ENCODE assay signal across 12 cellular contexts in the genomic region with DNA sequence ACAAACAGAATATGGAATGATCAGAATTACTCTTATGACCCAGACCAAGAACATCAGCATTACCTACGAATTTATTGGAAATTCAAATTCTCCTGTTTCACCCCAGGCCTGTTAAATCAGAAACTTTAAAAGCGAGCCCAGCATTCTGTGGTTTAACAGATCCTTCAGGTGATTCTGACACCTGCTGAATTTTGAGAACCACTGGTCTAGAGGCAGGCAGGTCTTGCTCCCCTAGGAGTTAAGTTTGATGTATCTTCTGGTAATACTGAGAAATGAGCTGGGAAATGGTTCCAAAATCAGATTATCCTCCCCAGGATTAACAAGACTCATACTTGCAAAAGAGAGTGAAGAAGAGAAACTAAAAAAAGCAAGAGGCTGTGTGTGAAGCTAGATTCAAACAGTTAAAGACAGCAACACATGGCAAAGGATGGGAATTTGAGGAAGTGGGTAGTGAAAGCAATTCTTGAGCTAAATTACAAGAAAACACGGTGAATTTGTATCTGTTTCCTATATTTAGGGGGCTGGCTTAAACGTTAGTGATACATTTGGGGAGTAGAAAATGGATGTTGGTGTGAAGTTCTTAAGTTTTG.
DNase-seq lines count a peak whose midpoint lies in the region; ATAC-seq and TF ChIP-seq lines count a peak whose summit lies in the region.
"Had no signal": no experiment of that assay in that cellular context is flagged by ENCODE, and none has a peak within 500 bp of the region (broad histone marks: within the 10 kb centered on the region; RNA-seq: fewer than 3 reads in every experiment).

No MANE protein-coding gene starts in this region.

- H3K4me2 ChIP-seq in BLaER1 (peak overlapping the region; percentile 62), Loucy (ENCODE audit: low read depth, low read length, poor library complexity, severe bottlenecking) (peak overlapping the region; percentile 14)

- 0 out of 2 replicates have a peak, but pooled peaks cover 4% of the 10 kb centered on the region for H3K9me3 ChIP-seq in BLaER1
- no peaks in the 10 kb centered on the region for H3K9me3 ChIP-seq in Loucy (ENCODE audit: insufficient read depth, low read depth, low read length)
- H3K9me3 ChIP-seq: right lobe of liver had no signal

- CTCF ChIA-PET in activated CD8-positive, alpha-beta T cell treated with anti-CD3 and anti-CD28 coated beads for 36 hours (lab: Charles Lee) = interaction anchor here (0.9 to 1.6 kb wide), 3 partner anchors 16 to 93 kb away, joined by 3 to 5 read pairs (median 4); no protein-coding TSS in a partner anchor

- no peaks in the 10 kb centered on the region; the same call in 1 of the 2 replicates for H3K79me2 ChIP-seq in Loucy (ENCODE audit: insufficient read depth, low read length)

- no peaks in the 10 kb centered on the region for H3F3A ChIP-seq in Loucy (ENCODE audit: low read depth)

- H3K4me1 Mint-ChIP-seq in activated CD8-positive, alpha-beta T cell treated with anti-CD3 and anti-CD28 coated beads for 36 hours (ENCODE audit: low read depth) = peaks cover 40% of the 10 kb centered on the region

- H3K9ac ChIP-seq in BLaER1 (no peak overlapping the region), Loucy (ENCODE audit: low read depth, low read length, poor library complexity, severe bottlenecking) (no peak overlapping the region)

- H3K9me2 ChIP-seq in Loucy (replicated peaks; ENCODE audit: low read depth, low read length) = no peaks in the 10 kb centered on the region

- H3K4me1 ChIP-seq in BLaER1 = peaks cover 36% of the 10 kb centered on the region
- H3K4me1 ChIP-seq in Loucy (ENCODE audit: insufficient read depth, low read length, poor library complexity, severe bottlenecking) = peaks cover 20% of the 10 kb centered on the region

- H3K4me3 ChIP-seq in BLaER1 (no peak overlapping the region), Loucy (ENCODE audit: low read length, poor library complexity, severe bottlenecking) (no peak overlapping the region)
- H3K4me3 ChIP-seq: right lobe of liver had no signal

- H3K36me3 ChIP-seq in BLaER1 = peaks cover 18% of the 10 kb centered on the region
- H3K36me3 ChIP-seq in Loucy (ENCODE audit: insufficient read depth, low read length) = peaks cover 24% of the 10 kb centered on the region; the same call in 1 of the 2 replicates

- no peaks in the 10 kb centered on the region for H3K27me3 Mint-ChIP-seq in activated CD8-positive, alpha-beta T cell treated with anti-CD3 and anti-CD28 coated beads for 36 hours
- H3K27me3 Mint-ChIP-seq: CD4-positive, alpha-beta memory T cell had no signal

- POLR2A ChIA-PET in activated CD8-positive, alpha-beta T cell treated with anti-CD3 and anti-CD28 coated beads for 36 hours (lab: Charles Lee) = interaction anchor here (1.9 kb wide), 1 partner anchor 12 kb away, joined by 4 read pairs; no protein-coding TSS in a partner anchor

- H3K27ac Mint-ChIP-seq in activated CD8-positive, alpha-beta T cell treated with anti-CD3 and anti-CD28 coated beads for 36 hours = no peak overlapping the region

- H3K27me3 ChIP-seq in BLaER1 (no peaks in the 10 kb centered on the region), Loucy (ENCODE audit: insufficient read depth, low read length, poor library complexity, severe bottlenecking) (no peaks in the 10 kb centered on the region)
- H3K27me3 ChIP-seq: right lobe of liver had no signal

- DNase-seq in epithelial cell of prostate (ENCODE audit: low read depth, low spot score) = no peak
- no peak for DNase-seq in posterior vena cava (ENCODE audit: low spot score)
- DNase-seq in activated CD8-positive, alpha-beta T cell treated with anti-CD3 and anti-CD28 coated beads for 36 hours = no peak
- DNase-seq: aorta, NCI-H2029, right lobe of liver had no signal

- H4K20me1 ChIP-seq in BLaER1 (0 out of 2 replicates have a peak, but pooled peaks cover under 1% of the 10 kb centered on the region), Loucy (ENCODE audit: insufficient read depth, low read length, poor library complexity, severe bottlenecking) (no peaks in the 10 kb centered on the region)

- peaks cover 2% of the 10 kb centered on the region for H3K9me3 Mint-ChIP-seq in activated CD8-positive, alpha-beta T cell treated with anti-CD3 and anti-CD28 coated beads for 36 hours
- H3K9me3 Mint-ChIP-seq: CD4-positive, alpha-beta memory T cell had no signal

- H3K27ac ChIP-seq in BLaER1 (peak overlapping the region; percentile 10; the same call in 1 of the 2 replicates), epithelial cell of prostate (peak overlapping the region; percentile 17)
- H3K27ac ChIP-seq: right lobe of liver had no signal

- H3K4me3 Mint-ChIP-seq in activated CD8-positive, alpha-beta T cell treated with anti-CD3 and anti-CD28 coated beads for 36 hours = no peak overlapping the region

- ATAC-seq in GM18907 (IDR thresholded peaks at IDR 0.05; ENCODE audit: unreplicated experiment) = peak; percentile 48
- no peak for ATAC-seq in HG03457 (IDR thresholded peaks at IDR 0.05; ENCODE audit: unreplicated experiment)
- ATAC-seq in activated CD4-positive, CD25-positive, alpha-beta regulatory T cell treated with anti-CD3 and anti-CD28 coated beads, Interleukin-2, amount 50 U/mL, for 24 hours = no peak
- ATAC-seq in activated CD8-positive, alpha-beta T cell treated with anti-CD3 and anti-CD28 coated beads for 36 hours = no peak
- ATAC-seq: right lobe of liver had no signal

- peaks cover 5% of the 10 kb centered on the region for H3K36me3 Mint-ChIP-seq in activated CD8-positive, alpha-beta T cell treated with anti-CD3 and anti-CD28 coated beads for 36 hours (ENCODE audit: low read depth)

- TF ChIP-seq CTCF in Loucy (conservative IDR thresholded peaks at IDR 0.05; ENCODE audit: low read length) = no peak
- TF ChIP-seq CTCF in activated CD8-positive, alpha-beta T cell treated with anti-CD3 and anti-CD28 coated beads for 36 hours (IDR thresholded peaks at IDR 0.05) = no peak

- no peak overlapping the region for H2AFZ ChIP-seq in Loucy (ENCODE audit: low read length)

- intact Hi-C loops in posterior vena cava (cut with DNase I) = no loop called here
- intact Hi-C loops in activated CD8-positive, alpha-beta T cell treated with anti-CD3 and anti-CD28 coated beads for 36 hours (cut with micrococcal nuclease) = no loop called here
